ENCODE assay signal across 17 cellular contexts in the genomic region with DNA sequence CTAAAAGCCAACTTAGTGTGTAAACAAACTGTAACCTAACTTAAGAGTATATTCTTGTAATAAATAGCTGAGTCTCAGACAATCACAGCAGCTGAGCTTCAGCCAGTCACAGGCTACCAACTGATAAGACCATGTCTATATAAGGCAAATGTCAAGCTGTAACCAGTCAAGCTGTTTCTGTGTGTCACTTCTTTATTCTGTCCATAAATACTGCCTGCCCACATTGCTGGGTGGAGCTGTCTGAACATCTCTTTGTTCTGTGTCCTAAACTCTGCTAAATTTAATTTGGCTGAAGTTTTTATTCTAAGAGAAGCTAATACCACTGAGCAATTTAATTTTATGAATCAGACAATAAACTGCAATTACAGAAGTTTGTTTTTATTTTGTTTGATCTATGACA.
"Had no signal": no experiment of that assay in that cellular context is flagged by ENCODE, and none has a peak within 500 bp of the region (broad histone marks: within the 10 kb centered on the region; RNA-seq: fewer than 3 reads in every experiment).

No MANE protein-coding gene starts in this region.

- DNase-seq: activated CD4-positive, alpha-beta memory T cell treated with anti-CD3 and anti-CD28 coated beads, Interleukin-2, amount 10 ng/mL, durations not matched to agents 7 days and 5 days; activated CD4-positive, alpha-beta T cell treated with anti-CD3 and anti-CD28 coated beads for 4 hours; activated effector memory CD4-positive, alpha-beta T cell treated with Interleukin-2 at 50 U/mL for 16 hours; activated naive CD4-positive, alpha-beta T cell treated with anti-CD3 and anti-CD28 coated beads, Interleukin-2, amount 50 U/mL, for 16 hours; activated T-cell treated with anti-CD3 and anti-CD28 coated beads, Interleukin-2, amount 50 U/mL, for 4 hours; dorsolateral prefrontal cortex; endodermal cell; heart right ventricle; left lung; natural killer cell; nucleus accumbens; posterior cingulate gyrus; stimulated activated naive CD8-positive, alpha-beta T cell treated with anti-CD3 and anti-CD28 coated beads, Interleukin-15, amount 100 ng/mL, for 72 hours; T-helper 17 cell; upper lobe of left lung had no signal

- H3K4me1 Mint-ChIP-seq: activated CD4-positive, alpha-beta memory T cell treated with anti-CD3 and anti-CD28 coated beads, Interleukin-2, amount 10 ng/mL, durations not matched to agents 7 days and 5 days; natural killer cell; stimulated activated naive CD8-positive, alpha-beta T cell treated with anti-CD3 and anti-CD28 coated beads, Interleukin-15, amount 100 ng/mL, for 72 hours; T-helper 17 cell had no signal

- H3K36me3 Mint-ChIP-seq: natural killer cell had no signal

- H3K4me3 Mint-ChIP-seq: activated CD4-positive, alpha-beta memory T cell treated with anti-CD3 and anti-CD28 coated beads, Interleukin-2, amount 10 ng/mL, durations not matched to agents 7 days and 5 days; activated T-cell treated with anti-CD3 and anti-CD28 coated beads, Interleukin-2, amount 50 U/mL, for 4 hours; endodermal cell; natural killer cell; stimulated activated naive CD8-positive, alpha-beta T cell treated with anti-CD3 and anti-CD28 coated beads, Interleukin-15, amount 100 ng/mL, for 72 hours; T-helper 17 cell had no signal

- ATAC-seq: activated T-cell treated with anti-CD3 and anti-CD28 coated beads, Interleukin-2, amount 50 U/mL, for 4 hours; heart right ventricle; left lung; natural killer cell; stimulated activated naive CD8-positive, alpha-beta T cell treated with anti-CD3 and anti-CD28 coated beads, Interleukin-15, amount 100 ng/mL, for 72 hours; T-helper 17 cell had no signal

- H3K27me3 ChIP-seq: cardiac muscle cell, dorsolateral prefrontal cortex, heart right ventricle, left lung, upper lobe of left lung had no signal

- H3K27ac ChIP-seq: cardiac muscle cell, dorsolateral prefrontal cortex, heart right ventricle, left lung, skin epidermis, upper lobe of left lung had no signal

- H3K27ac Mint-ChIP-seq: activated CD4-positive, alpha-beta memory T cell treated with anti-CD3 and anti-CD28 coated beads, Interleukin-2, amount 10 ng/mL, durations not matched to agents 7 days and 5 days; endodermal cell; natural killer cell; stimulated activated naive CD8-positive, alpha-beta T cell treated with anti-CD3 and anti-CD28 coated beads, Interleukin-15, amount 100 ng/mL, for 72 hours; T-helper 17 cell had no signal

- H3K4me1 ChIP-seq: heart right ventricle, left lung, upper lobe of left lung had no signal

- H3K27me3 Mint-ChIP-seq: activated CD4-positive, alpha-beta memory T cell treated with anti-CD3 and anti-CD28 coated beads, Interleukin-2, amount 10 ng/mL, durations not matched to agents 7 days and 5 days; stimulated activated naive CD8-positive, alpha-beta T cell treated with anti-CD3 and anti-CD28 coated beads, Interleukin-15, amount 100 ng/mL, for 72 hours; T-helper 17 cell had no signal

- H3K36me3 ChIP-seq: cardiac muscle cell, heart right ventricle, left lung, upper lobe of left lung had no signal

- H3K4me3 ChIP-seq: cardiac muscle cell, dorsolateral prefrontal cortex, heart right ventricle, left lung, skin epidermis, upper lobe of left lung had no signal

- H3K9me3 ChIP-seq: left lung, upper lobe of left lung had no signal

- H3K9me3 Mint-ChIP-seq: endodermal cell had no signal
